1 cellular context compared by ENCODE assay signal in genomic region chr10:73246783-73247508, GRCh38.
TF ChIP-seq lines count a peak whose summit lies in the region.

Gene DNAJC9, minus strand, starts transcription at chr10:73247255. Its CDS starts 66 bp downstream, at chr10:73247189.

TF ChIP-seq in HEK293, 187 proteins besides CTCF, POLR2A, EP300 and RAD21 (continued from another document and continues in another):
- no peak for TF ChIP-seq ATF2 (tag by site-specific recombination; IDR thresholded peaks at IDR 0.05; ENCODE audit: low read depth)
- peak; percentile 94 for TF ChIP-seq PATZ1 (tag by site-specific recombination; IDR thresholded peaks at IDR 0.05)
- TF ChIP-seq ZNF513 (tag by site-specific recombination; IDR thresholded peaks at IDR 0.05): no peak
- peak; percentile 94 for TF ChIP-seq KLF8 (tag by site-specific recombination; IDR thresholded peaks at IDR 0.05)
- no peak for TF ChIP-seq ZNF26 (tag by site-specific recombination; IDR thresholded peaks at IDR 0.05)
- TF ChIP-seq ZNF704 (tag by site-specific recombination; IDR thresholded peaks at IDR 0.05): 0 out of 2 replicates have a peak, but pooled peaks have one; percentile 23
- 0 out of 2 replicates have a peak, but pooled peaks have one; percentile 31 for TF ChIP-seq ZNF10 (tag by site-specific recombination; IDR thresholded peaks at IDR 0.05)
- TF ChIP-seq ZNF362 (tag by site-specific recombination; IDR thresholded peaks at IDR 0.05): peak; percentile 82
- TF ChIP-seq ZNF146 (tag by site-specific recombination; IDR thresholded peaks at IDR 0.05): peak; percentile 30; the same call in 1 of the 2 replicates
- TF ChIP-seq ZNF621 (tag by site-specific recombination; IDR thresholded peaks at IDR 0.05): no peak
- TF ChIP-seq ZFP37 (tag by site-specific recombination; IDR thresholded peaks at IDR 0.05): peak; percentile 99
- peak; percentile 68; the same call in 1 of the 2 replicates for TF ChIP-seq ZNF580 (tag by site-specific recombination; IDR thresholded peaks at IDR 0.05)
- peak; percentile 100 for TF ChIP-seq ZNF561 (tag by site-specific recombination; IDR thresholded peaks at IDR 0.05; ENCODE audit: borderline replicate concordance)
- peak; percentile 85 for TF ChIP-seq ZNF423 (tag by site-specific recombination; IDR thresholded peaks at IDR 0.05)
- TF ChIP-seq HIC1 (tag by site-specific recombination; IDR thresholded peaks at IDR 0.05): peak; percentile 92
- peak; percentile 33 for TF ChIP-seq ZBTB11 (tag by site-specific recombination; conservative IDR thresholded peaks at IDR 0.05; ENCODE audit: low read depth)
- TF ChIP-seq ZNF510 (tag by site-specific recombination; IDR thresholded peaks at IDR 0.05; ENCODE audit: insufficient replicate concordance): no peak
- TF ChIP-seq ZNF24 (tag by site-specific recombination; IDR thresholded peaks at IDR 0.05): peak; percentile 75
- TF ChIP-seq SP2 (tag by site-specific recombination; IDR thresholded peaks at IDR 0.05): peak; percentile 85
- TF ChIP-seq PRDM10 (tag by site-specific recombination; IDR thresholded peaks at IDR 0.05): peak; percentile 88
- TF ChIP-seq ZFP69B (tag by site-specific recombination; IDR thresholded peaks at IDR 0.05): peak; percentile 60; the same call in 1 of the 2 replicates
- 0 out of 2 replicates have a peak, but pooled peaks have one; percentile 14 for TF ChIP-seq ZNF221 (tag by site-specific recombination; IDR thresholded peaks at IDR 0.05; ENCODE audit: borderline replicate concordance)
- peak; percentile 36; the same call in 1 of the 2 replicates for TF ChIP-seq WT1 (tag by site-specific recombination; IDR thresholded peaks at IDR 0.05)
- TF ChIP-seq ZSCAN30 (tag by site-specific recombination; IDR thresholded peaks at IDR 0.05): peak; percentile 98
- TF ChIP-seq ZBTB8A (tag by site-specific recombination; IDR thresholded peaks at IDR 0.05): peak; percentile 93
- TF ChIP-seq REST (tag by site-specific recombination; IDR thresholded peaks at IDR 0.05): peak; percentile 41; the same call in 1 of the 2 replicates
- peak; percentile 87 for TF ChIP-seq KLF1 (tag by site-specific recombination; IDR thresholded peaks at IDR 0.05)
- peak; percentile 80 for TF ChIP-seq OSR2 (tag by site-specific recombination; IDR thresholded peaks at IDR 0.05)
- no peak for TF ChIP-seq ZNF174 (tag by site-specific recombination; IDR thresholded peaks at IDR 0.05)
- TF ChIP-seq HOXC10 (CRISPR knock-in tag; IDR thresholded peaks at IDR 0.05): peak; percentile 28; the same call in 1 of the 2 replicates
- peak; percentile 91 for TF ChIP-seq ZNF629 (tag by site-specific recombination; IDR thresholded peaks at IDR 0.05)
